Comparison of ENCODE assay signal across 10 cellular contexts in the genomic region with DNA sequence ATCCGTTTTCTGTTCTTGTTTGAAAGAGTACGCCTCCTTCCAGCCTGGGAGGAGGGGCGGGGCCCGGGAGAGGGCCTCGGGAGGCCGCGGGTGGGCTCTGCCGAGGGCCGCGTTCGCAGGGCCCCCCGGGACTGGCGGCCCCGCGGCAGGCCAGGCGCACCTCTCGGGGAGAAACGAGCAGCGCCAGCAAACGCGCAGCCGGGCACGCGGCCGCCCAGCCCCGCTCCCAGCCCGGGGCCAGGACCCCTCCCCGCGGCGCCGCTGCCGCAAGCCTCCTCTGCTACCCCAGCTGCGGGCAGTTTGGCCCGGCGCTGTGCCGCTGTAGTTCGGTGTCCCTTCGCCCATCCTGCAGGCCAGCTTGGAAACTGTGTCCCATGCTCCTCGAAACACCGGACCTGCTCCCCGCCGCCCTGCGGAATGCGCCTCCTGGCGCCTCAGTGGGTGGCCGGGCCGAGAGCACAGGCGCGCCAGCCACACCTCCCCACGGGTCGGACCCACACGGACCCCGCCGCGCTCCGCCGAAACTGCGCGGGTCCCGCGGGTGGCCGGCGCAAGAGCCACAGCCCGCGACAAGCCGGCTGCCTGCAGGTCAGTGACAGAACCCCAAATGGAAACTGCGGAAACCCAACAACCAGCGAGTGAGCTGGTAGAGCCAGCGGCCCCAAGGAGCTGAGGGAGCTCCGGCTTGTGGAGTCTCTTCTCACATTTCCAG. TPM values are rescaled to one million over a fixed set of nuclear protein-coding genes. Genes with fewer than 3 reads are reported as not detected.
A peak's percentile ranks its signal among the peaks of the same experiment; 100 is the strongest.
DNase-seq lines count a peak whose midpoint lies in the region; ATAC-seq and TF ChIP-seq lines count a peak whose summit lies in the region.
"Had no signal": no experiment of that assay in that cellular context is flagged by ENCODE, and none has a peak within 500 bp of the region (broad histone marks: within the 10 kb centered on the region; RNA-seq: fewer than 3 reads in every experiment).

No MANE protein-coding gene starts in this region.

- H3K4me2 ChIP-seq in SK-N-SH: peak overlapping the region; percentile 76

- TF ChIP-seq CTCF in SK-N-SH (IDR thresholded peaks at IDR 0.05) (no peak), liver (IDR thresholded peaks at IDR 0.05; ENCODE audit: low read depth, low read length, missing input control) (no peak)

- POLR2A ChIA-PET in SK-N-SH (lab: Yijun Ruan, JAX): no interaction called here

- DNase-seq in SK-N-SH (no peak), astrocyte of the hippocampus (ENCODE audit: low read depth, low spot score) (peak; percentile 75), H4 (ENCODE audit: low spot score) (no peak), NCI-H82 treated with DMSO at 0.1 percent for 48 hours (lab: John Stamatoyannopoulos, UW; ENCODE audit: unreplicated experiment) (no peak), SHP77 (lab: John Stamatoyannopoulos, UW) (no peak)

- no peaks in the 10 kb centered on the region for H3K79me2 ChIP-seq in SK-N-SH (ENCODE audit: insufficient read depth)

- H3K9me3 ChIP-seq in SK-N-SH: no peaks in the 10 kb centered on the region
- no peaks in the 10 kb centered on the region for H3K9me3 ChIP-seq in liver (ENCODE audit: control insufficient read depth in 4 of 4, low read length in 3 of 4)
- peaks cover 2% of the 10 kb centered on the region for H3K9me3 ChIP-seq in thymus (ENCODE audit: control insufficient read depth)

- no peak overlapping the region for H3K27ac ChIP-seq in SK-N-SH (ENCODE audit: low read depth in 2 of 2, low read length in 1 of 2)
- H3K27ac ChIP-seq in liver (ENCODE audit: low read depth in 1 of 2, low read length in 2 of 2): no peak overlapping the region
- H3K27ac ChIP-seq in thymus (ENCODE audit: low read depth): no peak overlapping the region
- H3K27ac ChIP-seq: foreskin keratinocyte had no signal

- no peak for ATAC-seq in SK-N-SH treated with all-trans-retinoic acid at 6 μM for 48 hours

- no peaks in the 10 kb centered on the region for H3K36me3 ChIP-seq in SK-N-SH (replicated peaks in 1 of 2; ENCODE audit: control insufficient read depth in 1 of 2, insufficient read depth in 2 of 2, low read length in 1 of 2)
- no peaks in the 10 kb centered on the region for H3K36me3 ChIP-seq in liver (ENCODE audit: control insufficient read depth in 4 of 4, insufficient read depth in 3 of 4, low read depth in 1 of 4, low read length in 3 of 4)
- H3K36me3 ChIP-seq in thymus (ENCODE audit: control insufficient read depth, insufficient read depth): no peaks in the 10 kb centered on the region

- no peaks in the 10 kb centered on the region for H4K20me1 ChIP-seq in SK-N-SH (ENCODE audit: insufficient read depth)

- H3K4me1 ChIP-seq in SK-N-SH (ENCODE audit: control insufficient read depth in 1 of 2, insufficient read depth in 2 of 2, low read depth in 1 of 2, low read length in 1 of 2) (peaks cover 0 to 16% of the 10 kb centered on the region in 2 experiments; a peak in 1 of 4 replicates), liver (ENCODE audit: control insufficient read depth in 4 of 4, insufficient read depth in 4 of 4, low read length in 3 of 4) (peaks cover 17 to 32% (median 25%) of the 10 kb centered on the region in 4 donors), thymus (ENCODE audit: control insufficient read depth, insufficient read depth, low read length) (peaks cover 24% of the 10 kb centered on the region)
- H3K4me1 ChIP-seq: foreskin keratinocyte had no signal

- 90% methylated on average over 25 of the region's 70 CpGs for WGBS in SK-N-SH (ENCODE audit: low lambda C conversion rate)
- 3% methylated on average over 70 of the region's 70 CpGs for WGBS in liver
- 2% methylated on average over 70 of the region's 70 CpGs for WGBS in thymus

- CTCF ChIA-PET in SK-N-SH (lab: Yijun Ruan, JAX): interaction anchor here (1.1 to 6.4 kb wide), 4 partner anchors 26 to 76 kb away, joined by 3 to 37 read pairs (median 4); no protein-coding TSS in a partner anchor

- H3K27me3 ChIP-seq in SK-N-SH (ENCODE audit: insufficient read depth) (peaks cover 13% of the 10 kb centered on the region), liver (ENCODE audit: control insufficient read depth in 4 of 4, insufficient read depth in 4 of 4, low read length in 3 of 4) (peaks cover 0 to 7% (median 2%) of the 10 kb centered on the region in 4 donors), thymus (ENCODE audit: control insufficient read depth, insufficient read depth) (peaks cover 83% of the 10 kb centered on the region)

- TF ChIP-seq RAD21 in SK-N-SH (IDR thresholded peaks at IDR 0.05; ENCODE audit: low read length) (no peak), liver (IDR thresholded peaks at IDR 0.05) (no peak)

- TF ChIP-seq EP300 in SK-N-SH (IDR thresholded peaks at IDR 0.05; ENCODE audit: borderline replicate concordance in 1 of 2, low read depth in 1 of 2, low read length in 1 of 2): no peak

- H3K9ac ChIP-seq in SK-N-SH: no peak overlapping the region
- no peak overlapping the region for H3K9ac ChIP-seq in liver (ENCODE audit: low read depth in 1 of 2, low read length in 2 of 2)

- H3F3A ChIP-seq in SK-N-SH (replicated peaks; ENCODE audit: insufficient read depth): peaks cover 4% of the 10 kb centered on the region

- H3K4me3 ChIP-seq in SK-N-SH (ENCODE audit: low read depth in 2 of 2, low read length in 1 of 2) (peak overlapping the region in 1 of 2 experiments; percentile 44; a peak in 1 of 4 replicates), liver (ENCODE audit: low read depth in 1 of 3, low read length in 3 of 3) (peak overlapping the region; percentile 18 to 41 (median 40)), thymus (ENCODE audit: low read length) (peak overlapping the region; percentile 58)

- H2AFZ ChIP-seq in SK-N-SH (ENCODE audit: low read depth): peak overlapping the region; percentile 86; the same call in 1 of the 2 replicates

- no peaks in the 10 kb centered on the region for H3K9me2 ChIP-seq in SK-N-SH

TF ChIP-seq in SK-N-SH, 30 proteins besides CTCF, POLR2A, EP300 and RAD21 (continues in another document):
- no peak for TF ChIP-seq USF1 (IDR thresholded peaks at IDR 0.05; ENCODE audit: borderline replicate concordance, low read depth)
- no peak for TF ChIP-seq YY1 (IDR thresholded peaks at IDR 0.05; ENCODE audit: low read depth)
- TF ChIP-seq EZH2phosphoT487 (IDR thresholded peaks at IDR 0.05; ENCODE audit: borderline replicate concordance, low read depth): no peak
- TF ChIP-seq MXI1 (IDR thresholded peaks at IDR 0.05; ENCODE audit: low read depth, low read length): no peak

TF ChIP-seq in SK-N-SH treated with all-trans-retinoic acid at 6 μM for 48 hours, 23 proteins besides CTCF, POLR2A, EP300 and RAD21:
- TF ChIP-seq TCF4 (CRISPR knock-in tag; IDR thresholded peaks at IDR 0.05; ENCODE audit: borderline replicate concordance) (no peak), ZFP3 (CRISPR knock-in tag; IDR thresholded peaks at IDR 0.05) (no peak), ZNF8 (CRISPR knock-in tag; IDR thresholded peaks at IDR 0.05) (no peak)
- TF ChIP-seq, protein P1, sequence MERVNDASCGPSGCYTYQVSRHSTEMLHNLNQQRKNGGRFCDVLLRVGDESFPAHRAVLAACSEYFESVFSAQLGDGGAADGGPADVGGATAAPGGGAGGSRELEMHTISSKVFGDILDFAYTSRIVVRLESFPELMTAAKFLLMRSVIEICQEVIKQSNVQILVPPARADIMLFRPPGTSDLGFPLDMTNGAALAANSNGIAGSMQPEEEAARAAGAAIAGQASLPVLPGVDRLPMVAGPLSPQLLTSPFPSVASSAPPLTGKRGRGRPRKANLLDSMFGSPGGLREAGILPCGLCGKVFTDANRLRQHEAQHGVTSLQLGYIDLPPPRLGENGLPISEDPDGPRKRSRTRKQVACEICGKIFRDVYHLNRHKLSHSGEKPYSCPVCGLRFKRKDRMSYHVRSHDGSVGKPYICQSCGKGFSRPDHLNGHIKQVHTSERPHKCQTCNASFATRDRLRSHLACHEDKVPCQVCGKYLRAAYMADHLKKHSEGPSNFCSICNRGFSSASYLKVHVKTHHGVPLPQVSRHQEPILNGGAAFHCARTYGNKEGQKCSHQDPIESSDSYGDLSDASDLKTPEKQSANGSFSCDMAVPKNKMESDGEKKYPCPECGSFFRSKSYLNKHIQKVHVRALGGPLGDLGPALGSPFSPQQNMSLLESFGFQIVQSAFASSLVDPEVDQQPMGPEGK (CRISPR knock-in tag; IDR thresholded peaks at IDR 0.05; ENCODE audit: borderline replicate concordance): no peak

TF ChIP-seq in liver, 16 proteins besides CTCF, POLR2A, EP300 and RAD21 (continues in another document):
- TF ChIP-seq SP1 (IDR thresholded peaks at IDR 0.05): no peak
- no peak for TF ChIP-seq FOXA1 (IDR thresholded peaks at IDR 0.05)
- no peak for TF ChIP-seq YY1 (IDR thresholded peaks at IDR 0.05)
- no peak for TF ChIP-seq RXRA (IDR thresholded peaks at IDR 0.05)
- no peak for TF ChIP-seq NR2F2 (IDR thresholded peaks at IDR 0.05)
- no peak for TF ChIP-seq GABPA (IDR thresholded peaks at IDR 0.05 in 1 of 2, conservative IDR thresholded peaks at IDR 0.05 in 1 of 2)
- TF ChIP-seq HNF4A (conservative IDR thresholded peaks at IDR 0.05): no peak
- no peak for TF ChIP-seq JUND (IDR thresholded peaks at IDR 0.05)
- TF ChIP-seq ATF3 (IDR thresholded peaks at IDR 0.05): no peak
- no peak for TF ChIP-seq TAF1 (conservative IDR thresholded peaks at IDR 0.05)

RNA-seq across cellular contexts. Expression of gene OCA2, which starts 2.2 kb away (rescaled TPM):
- polyA plus RNA-seq in SK-N-SH (2012; rRNA removed) (0.10 and 0.16 TPM in 2 replicates), liver (under 1 TPM; 0.02 to 0.04 TPM), thymus (1.2 TPM)
- polyA plus RNA-seq in SK-N-SH (2012; cell fraction: cytosol; rRNA removed): 0.05 and 0.12 TPM in 2 replicates
- 0.14 and 0.15 TPM in 2 replicates for polyA plus RNA-seq in SK-N-SH (2012; cell fraction: nucleus; rRNA removed)
- total RNA-seq in liver: under 1 TPM; 0.25 to 0.56 TPM
- 0.12 TPM in 1 of 2 replicates, not detected in the other for total RNA-seq in H4 (2014; rRNA removed; shearing (Covaris generic))
- total RNA-seq: M059J had no signal
